In the genomic region with DNA sequence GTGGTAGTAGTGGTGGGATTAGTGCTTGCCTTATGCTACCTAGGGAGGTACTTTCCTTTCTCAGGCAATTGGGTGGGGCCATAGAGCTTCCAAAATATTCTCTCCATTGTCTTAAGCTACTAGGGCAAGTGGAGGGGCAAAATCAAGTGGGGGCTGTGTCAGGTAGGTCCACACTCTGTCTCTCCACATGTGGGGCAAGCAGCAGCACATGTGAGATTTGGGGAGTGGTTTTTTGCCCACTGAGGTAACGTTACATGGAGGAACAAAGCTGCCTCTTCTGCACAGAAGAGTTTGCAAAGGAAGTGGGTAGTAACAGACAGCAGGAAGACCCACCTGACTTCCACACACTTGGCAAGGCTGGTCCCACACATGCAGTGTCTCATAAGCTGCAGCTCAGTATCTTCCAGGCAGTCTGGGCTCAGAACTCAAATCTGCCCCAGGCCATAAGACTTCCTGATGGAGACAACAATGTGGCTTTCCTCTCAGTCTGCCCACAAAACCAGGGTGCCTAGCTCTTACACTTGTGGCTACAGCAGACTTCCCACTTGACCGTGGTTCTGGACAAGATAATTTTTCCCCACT, we compare ENCODE assay signal across 18 cellular contexts.
DNase-seq lines count a peak whose midpoint lies in the region; ATAC-seq lines count a peak whose summit lies in the region.
"Had no signal": no experiment of that assay in that cellular context is flagged by ENCODE, and none has a peak within 500 bp of the region (broad histone marks: within the 10 kb centered on the region; RNA-seq: fewer than 3 reads in every experiment).

No MANE protein-coding gene starts in this region.

- H3K27ac ChIP-seq in BLaER1 = no peak overlapping the region

- DNase-seq in Jurkat, Clone E6-1 (ENCODE audit: low read depth, low spot score) = peak; percentile 97
- DNase-seq in NCI-H524 treated with DMSO at 0.1 percent for 48 hours (lab: John Stamatoyannopoulos, UW) = peak; percentile 35
- peak; percentile 24 for DNase-seq in foreskin melanocyte
- DNase-seq in amniotic stem cell (lab: John Stamatoyannopoulos, UW) = no peak
- DNase-seq in Right ventricle myocardium superior = no peak
- DNase-seq in T-helper 2 cell = no peak
- DNase-seq: C1 segment of cervical spinal cord, GOT3, HFFc6, MG63, NCI-H1105 treated with DMSO at 0.1 percent for 48 hours, NCI-H1694 treated with DMSO at 0.1 percent for 48 hours, NCI-H2107, NCI-H345, NCI-H526 treated with DMSO at 0.1 percent for 48 hours, SHP77 treated with DMSO at 0.1 percent for 48 hours had no signal

- H4K20me1 ChIP-seq in BLaER1 = no peaks in the 10 kb centered on the region

- H3K4me2 ChIP-seq in BLaER1 = peak overlapping the region; percentile 57

- no peaks in the 10 kb centered on the region for H3K36me3 ChIP-seq in BLaER1
- H3K36me3 ChIP-seq: MG63 had no signal

- no peaks in the 10 kb centered on the region for H3K9me3 ChIP-seq in BLaER1
- H3K9me3 ChIP-seq: MG63 had no signal

- intact Hi-C loops in Right ventricle myocardium superior (cut with DNase I) = no loop called here

- H3K4me1 ChIP-seq in BLaER1 = peaks cover 22% of the 10 kb centered on the region

- H3K9ac ChIP-seq in BLaER1 = no peak overlapping the region

- no peak overlapping the region for H3K4me3 ChIP-seq in BLaER1
- H3K4me3 ChIP-seq in Jurkat, Clone E6-1 (ENCODE audit: low read length) = peak overlapping the region; percentile 34
- H3K4me3 ChIP-seq: MG63 had no signal

- H3K27me3 ChIP-seq in BLaER1 = no peaks in the 10 kb centered on the region
- H3K27me3 ChIP-seq: MG63 had no signal

- ATAC-seq in Right ventricle myocardium superior (ENCODE audit: poor library complexity) (no peak), GM21717 (IDR thresholded peaks at IDR 0.05; ENCODE audit: unreplicated experiment) (no peak)

Comparison
In these comparisons a context has a peak if more than half of its experiments do, and no peak if none do; other contexts are left out.
1. DNase-seq: peak in Jurkat, Clone E6-1 (single experiment), NCI-H524 treated with DMSO at 0.1 percent for 48 hours (single experiment) and foreskin melanocyte (single experiment); none in amniotic stem cell (single experiment), Right ventricle myocardium superior (single experiment) and T-helper 2 cell (0 of 5).